Comparison of ENCODE assay signal across 12 cellular contexts in the genomic region with DNA sequence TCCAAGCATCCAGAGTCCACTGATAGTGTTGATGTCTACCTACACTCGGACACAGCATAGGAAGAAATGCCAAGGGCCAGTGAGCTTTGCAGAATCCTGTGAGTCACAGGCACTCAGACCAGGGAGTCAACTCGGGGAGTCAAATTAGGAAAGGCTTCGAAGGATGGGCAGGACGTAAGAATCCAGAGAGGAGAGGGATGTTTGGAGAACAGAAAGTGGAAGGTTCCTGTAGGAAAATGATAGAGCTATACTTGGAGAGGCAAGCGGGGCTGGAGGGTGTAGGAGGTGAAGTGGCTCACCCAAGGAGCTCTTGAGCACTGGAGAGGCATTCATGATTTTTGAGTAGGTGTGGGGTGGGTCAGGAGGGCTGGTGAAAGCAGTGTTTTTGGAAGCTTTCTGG. TPM values are rescaled to one million over a fixed set of nuclear protein-coding genes. Genes with fewer than 3 reads are reported as not detected.
DNase-seq lines count a peak whose midpoint lies in the region; ATAC-seq and TF ChIP-seq lines count a peak whose summit lies in the region.
"Had no signal": no experiment of that assay in that cellular context is flagged by ENCODE, and none has a peak within 500 bp of the region (broad histone marks: within the 10 kb centered on the region; RNA-seq: fewer than 3 reads in every experiment).

No MANE protein-coding gene starts in this region.

- no TSS peak for BruUV-seq in Calu3 (replicated peaks; lab: Mats Ljungman, UMichigan)

- no peaks in the 10 kb centered on the region for H3K9me3 Mint-ChIP-seq in CD8-positive, alpha-beta memory T cell
- H3K9me3 Mint-ChIP-seq in Calu3 (ENCODE audit: low read depth, unreplicated experiment), result no peaks in the 10 kb centered on the region
- H3K9me3 Mint-ChIP-seq in activated naive CD4-positive, alpha-beta T cell treated with anti-CD3 and anti-CD28 coated beads, Interleukin-2, amount 50 U/mL, for 72 hours, result no peaks in the 10 kb centered on the region
- H3K9me3 Mint-ChIP-seq: activated CD8-positive, alpha-beta T cell treated with anti-CD3 and anti-CD28 coated beads for 36 hours; stimulated activated naive CD8-positive, alpha-beta T cell treated with anti-CD3 and anti-CD28 coated beads, Interleukin-15, amount 100 ng/mL, for 72 hours had no signal

- POLR2A ChIA-PET in CD8-positive, alpha-beta memory T cell (lab: Charles Lee), result interaction anchor here (1.4 to 7.1 kb wide), 2 partner anchors 9 to 24 kb away, joined by 6 to 48 read pairs; a partner anchor contains a TSS

- H3K4me3 ChIP-seq in CD8-positive, alpha-beta memory T cell (ENCODE audit: low read length), result peak overlapping the region; percentile 35
- peak overlapping the region; percentile 95 for H3K4me3 ChIP-seq in fibroblast of pulmonary artery (replicated peaks; ENCODE audit: low read depth, low read length)
- H3K4me3 ChIP-seq in sigmoid colon, result peak overlapping the region in 3 of 4 donors; percentile 90 to 100 (median 92)

- peaks cover 15% of the 10 kb centered on the region for H3K36me3 ChIP-seq in CD8-positive, alpha-beta memory T cell (ENCODE audit: insufficient read depth, low read length)
- peaks cover 9 to 30% (median 20%) of the 10 kb centered on the region in 4 donors for H3K36me3 ChIP-seq in sigmoid colon

- TF ChIP-seq CTCF in fibroblast of pulmonary artery (IDR thresholded peaks at IDR 0.05; ENCODE audit: low read length, missing control alignments), result no peak
- no peak for TF ChIP-seq CTCF in sigmoid colon (IDR thresholded peaks at IDR 0.05)
- no peak for TF ChIP-seq CTCF in Calu3 (IDR thresholded peaks at IDR 0.05; ENCODE audit: unreplicated experiment)

- H3K27ac Mint-ChIP-seq in CD8-positive, alpha-beta memory T cell, result no peak overlapping the region
- no peak overlapping the region for H3K27ac Mint-ChIP-seq in Calu3 (ENCODE audit: unreplicated experiment)
- no peak overlapping the region for H3K27ac Mint-ChIP-seq in activated naive CD4-positive, alpha-beta T cell treated with anti-CD3 and anti-CD28 coated beads, Interleukin-2, amount 50 U/mL, for 72 hours
- H3K27ac Mint-ChIP-seq: stimulated activated naive CD8-positive, alpha-beta T cell treated with anti-CD3 and anti-CD28 coated beads, Interleukin-15, amount 100 ng/mL, for 72 hours had no signal

- no peaks in the 10 kb centered on the region for H3K27me3 ChIP-seq in CD8-positive, alpha-beta memory T cell (ENCODE audit: insufficient read depth, low read length, poor library complexity, severe bottlenecking)
- H3K27me3 ChIP-seq in sigmoid colon, result no peaks in the 10 kb centered on the region

- CTCF ChIA-PET in CD8-positive, alpha-beta memory T cell (lab: Charles Lee), result interaction anchor here (0.8 to 3.7 kb wide), 15 partner anchors 9 to 585 kb away, joined by 3 to 18 read pairs (median 3); a partner anchor contains a TSS
- CTCF ChIA-PET in Calu3 (lab: Charles Lee), result no interaction called here

- 66 to 81% methylated on average over 5 of the region's 5 CpGs for WGBS in sigmoid colon, 2 donors

- TF ChIP-seq EP300 in sigmoid colon (IDR thresholded peaks at IDR 0.05), result no peak

- H3K4me1 ChIP-seq in CD8-positive, alpha-beta memory T cell (ENCODE audit: insufficient read depth, low read length), result peaks cover 60% of the 10 kb centered on the region
- H3K4me1 ChIP-seq in sigmoid colon, result peaks cover 0 to 80% (median 77%) of the 10 kb centered on the region in 4 donors

- peaks cover 0 to 2% of the 10 kb centered on the region in 2 donors for H3K27me3 Mint-ChIP-seq in CD8-positive, alpha-beta memory T cell
- no peaks in the 10 kb centered on the region for H3K27me3 Mint-ChIP-seq in Calu3 (ENCODE audit: unreplicated experiment)
- H3K27me3 Mint-ChIP-seq: activated CD8-positive, alpha-beta T cell treated with anti-CD3 and anti-CD28 coated beads for 36 hours; stimulated activated naive CD8-positive, alpha-beta T cell treated with anti-CD3 and anti-CD28 coated beads, Interleukin-15, amount 100 ng/mL, for 72 hours had no signal

- H3K9me3 ChIP-seq in CD8-positive, alpha-beta memory T cell (ENCODE audit: low read length), result no peaks in the 10 kb centered on the region
- no peaks in the 10 kb centered on the region for H3K9me3 ChIP-seq in sigmoid colon

- H3K36me3 Mint-ChIP-seq in CD8-positive, alpha-beta memory T cell, result peaks cover 0 to 33% (median 0%) of the 10 kb centered on the region in 3 donors
- peaks cover 55% of the 10 kb centered on the region for H3K36me3 Mint-ChIP-seq in Calu3 (ENCODE audit: insufficient read depth, unreplicated experiment)
- peaks cover 2 to 5% of the 10 kb centered on the region in 2 donors for H3K36me3 Mint-ChIP-seq in activated naive CD4-positive, alpha-beta T cell treated with anti-CD3 and anti-CD28 coated beads, Interleukin-2, amount 50 U/mL, for 72 hours

- H3K27ac ChIP-seq in CD8-positive, alpha-beta memory T cell (ENCODE audit: low read depth, low read length), result no peak overlapping the region
- H3K27ac ChIP-seq in sigmoid colon, result peak overlapping the region; percentile 97 to 100 (median 100)

- ATAC-seq in SK-N-SH treated with all-trans-retinoic acid at 6 μM for 48 hours, result no peak
- no peak for ATAC-seq in HG03025 (IDR thresholded peaks at IDR 0.05; ENCODE audit: low FRiP score, unreplicated experiment)
- no peak for ATAC-seq in HG03442 (IDR thresholded peaks at IDR 0.05; ENCODE audit: unreplicated experiment)
- ATAC-seq in activated naive CD4-positive, alpha-beta T cell treated with anti-CD3 and anti-CD28 coated beads, Interleukin-2, amount 50 U/mL, for 72 hours, result no peak
- ATAC-seq: activated CD8-positive, alpha-beta T cell treated with anti-CD3 and anti-CD28 coated beads for 36 hours; stimulated activated naive CD8-positive, alpha-beta T cell treated with anti-CD3 and anti-CD28 coated beads, Interleukin-15, amount 100 ng/mL, for 72 hours had no signal

- H3K4me1 Mint-ChIP-seq in CD8-positive, alpha-beta memory T cell, result peaks cover 9 to 17% (median 10%) of the 10 kb centered on the region in 3 donors
- H3K4me1 Mint-ChIP-seq in Calu3 (ENCODE audit: low read depth, unreplicated experiment), result peaks cover 11% of the 10 kb centered on the region

- intact Hi-C loops in sigmoid colon (cut with DNase I) (loop anchor here (5.0 to 10.0 kb wide), 5 partner anchors 33 to 529 kb away; a partner anchor contains a TSS), Calu3 (cut with micrococcal nuclease; ENCODE audit: unreplicated experiment) (no loop called here)

- TF ChIP-seq POLR2A in sigmoid colon (IDR thresholded peaks at IDR 0.05), result no peak

- DNase-seq in CD8-positive, alpha-beta memory T cell, result peak in 1 of 5 donors; percentile 42
- DNase-seq in fibroblast of pulmonary artery (ENCODE audit: low read depth), result peak; percentile 66
- DNase-seq in sigmoid colon, result peak; percentile 74
- no peak for DNase-seq in Calu3
- DNase-seq in activated naive CD4-positive, alpha-beta T cell treated with anti-CD3 and anti-CD28 coated beads, Interleukin-2, amount 50 U/mL, for 72 hours (ENCODE audit: low spot score in 2 of 2), result no peak
- DNase-seq: activated CD8-positive, alpha-beta T cell treated with anti-CD3 and anti-CD28 coated beads for 36 hours; SHP77 treated with DMSO at 0.1 percent for 48 hours; stimulated activated naive CD8-positive, alpha-beta T cell treated with anti-CD3 and anti-CD28 coated beads, Interleukin-15, amount 100 ng/mL, for 72 hours had no signal

- H3K4me3 Mint-ChIP-seq in CD8-positive, alpha-beta memory T cell, result no peak overlapping the region
- H3K4me3 Mint-ChIP-seq in Calu3 (ENCODE audit: low read depth, unreplicated experiment), result no peak overlapping the region
- H3K4me3 Mint-ChIP-seq: activated CD8-positive, alpha-beta T cell treated with anti-CD3 and anti-CD28 coated beads for 36 hours had no signal

TF ChIP-seq in SK-N-SH treated with all-trans-retinoic acid at 6 μM for 48 hours, 23 proteins besides CTCF, POLR2A, EP300 and RAD21 (continues in another document):
- no peak for TF ChIP-seq GLIS3 (CRISPR knock-in tag; IDR thresholded peaks at IDR 0.05)
- TF ChIP-seq ZNF8 (CRISPR knock-in tag; IDR thresholded peaks at IDR 0.05), result no peak
- peak; percentile 15; the same call in 1 of the 2 replicates for TF ChIP-seq TOX (CRISPR knock-in tag; IDR thresholded peaks at IDR 0.05; ENCODE audit: borderline replicate concordance)
- TF ChIP-seq RARB (CRISPR knock-in tag; IDR thresholded peaks at IDR 0.05), result peak; percentile 4; the same call in 1 of the 2 replicates
- TF ChIP-seq CSDC2 (CRISPR knock-in tag; IDR thresholded peaks at IDR 0.05), result no peak

RNA-seq across cellular contexts. Expression of a gene that starts 3.0 kb away (rescaled TPM):
- total RNA-seq in CD8-positive, alpha-beta memory T cell, result 100 to 1,000 TPM; 101 to 104 TPM
- 143 TPM for polyA plus RNA-seq in CD8-positive, alpha-beta memory T cell
- total RNA-seq in sigmoid colon (100 to 1,000 TPM in 2 of 4 donors, 10 to 100 TPM in 2; 67.3 to 218 (median 120) TPM), Calu3 (2022) (114 and 119 TPM in 2 replicates)
- 10 to 100 TPM; 34.4 to 91.3 (median 46.8) TPM for polyA plus RNA-seq in sigmoid colon
- 100 to 1,000 TPM in 1 of 2 donors, 10 to 100 TPM in 1; 75.9 to 146 TPM for total RNA-seq in activated naive CD4-positive, alpha-beta T cell treated with anti-CD3 and anti-CD28 coated beads, Interleukin-2, amount 50 U/mL, for 72 hours

RNA-seq across cellular contexts. Expression of a gene that starts 21.6 kb away (rescaled TPM):
- 1 to 10 TPM; 2.4 to 2.8 TPM for total RNA-seq in CD8-positive, alpha-beta memory T cell
- polyA plus RNA-seq in CD8-positive, alpha-beta memory T cell, result 1.6 TPM
- 10 to 100 TPM in 1 of 4 donors, 1 to 10 TPM in 3; 6.4 to 15.7 (median 6.8) TPM for total RNA-seq in sigmoid colon
- polyA plus RNA-seq in sigmoid colon, result 1 to 10 TPM in 1 of 3 donors, under 1 TPM in 2; under 0.01 to 2.0 (median under 0.01) TPM
- total RNA-seq in Calu3 (2022), result 0.19 and 1.2 TPM in 2 replicates
- total RNA-seq in activated naive CD4-positive, alpha-beta T cell treated with anti-CD3 and anti-CD28 coated beads, Interleukin-2, amount 50 U/mL, for 72 hours, result 1 to 10 TPM in 1 of 2 donors, under 1 TPM in 1; 0.77 to 2.1 TPM

RNA-seq across cellular contexts. Expression of a gene that starts 24.5 kb away (rescaled TPM):
- 1 to 10 TPM; 2.8 to 3.1 TPM for total RNA-seq in CD8-positive, alpha-beta memory T cell
- polyA plus RNA-seq in CD8-positive, alpha-beta memory T cell, result 4.6 TPM
- total RNA-seq in sigmoid colon, result 1 to 10 TPM in 1 of 4 donors, under 1 TPM in 1, not detected in 2; 0.14 to 1.5 TPM
- polyA plus RNA-seq in sigmoid colon, result 10 to 100 TPM in 1 of 3 donors, 1 to 10 TPM in 1, under 1 TPM in 1; 0.92 to 10.2 (median 4.2) TPM
- total RNA-seq in Calu3 (2022), result 21.6 and 23.6 TPM in 2 replicates
- 1 to 10 TPM; 1.8 to 2.4 TPM for total RNA-seq in activated naive CD4-positive, alpha-beta T cell treated with anti-CD3 and anti-CD28 coated beads, Interleukin-2, amount 50 U/mL, for 72 hours

RNA-seq across cellular contexts. Expression of a gene that starts 59.1 kb away (rescaled TPM):
- not detected for total RNA-seq in CD8-positive, alpha-beta memory T cell
- polyA plus RNA-seq in CD8-positive, alpha-beta memory T cell, result not detected
- total RNA-seq in sigmoid colon, result not detected
- polyA plus RNA-seq in sigmoid colon, result not detected
- total RNA-seq in Calu3 (2022), result not detected in 2 replicates
- total RNA-seq in activated naive CD4-positive, alpha-beta T cell treated with anti-CD3 and anti-CD28 coated beads, Interleukin-2, amount 50 U/mL, for 72 hours, result not detected
- total RNA-seq: activated CD8-positive, alpha-beta T cell treated with anti-CD3 and anti-CD28 coated beads for 36 hours; bronchial epithelial cell had no signal

Comparison
In these comparisons a context has a peak if more than half of its experiments do, and no peak if none do; other contexts are left out.
1. DNase-seq: peak in fibroblast of pulmonary artery (single experiment) and sigmoid colon (single experiment); none in Calu3 (single experiment) and activated naive CD4-positive, alpha-beta T cell treated with anti-CD3 and anti-CD28 coated beads, Interleukin-2, amount 50 U/mL, for 72 hours (0 of 2).
2. H3K4me3 ChIP-seq: peak in every context shown above with its lines; median percentile 95 in fibroblast of pulmonary artery; 92 in sigmoid colon; 35 in CD8-positive, alpha-beta memory T cell.